ENCODE assay signal across 1 cellular context in genomic region chr17:50425682-50426471, GRCh38.
TF ChIP-seq lines count a peak whose summit lies in the region.

A gene with protein sequence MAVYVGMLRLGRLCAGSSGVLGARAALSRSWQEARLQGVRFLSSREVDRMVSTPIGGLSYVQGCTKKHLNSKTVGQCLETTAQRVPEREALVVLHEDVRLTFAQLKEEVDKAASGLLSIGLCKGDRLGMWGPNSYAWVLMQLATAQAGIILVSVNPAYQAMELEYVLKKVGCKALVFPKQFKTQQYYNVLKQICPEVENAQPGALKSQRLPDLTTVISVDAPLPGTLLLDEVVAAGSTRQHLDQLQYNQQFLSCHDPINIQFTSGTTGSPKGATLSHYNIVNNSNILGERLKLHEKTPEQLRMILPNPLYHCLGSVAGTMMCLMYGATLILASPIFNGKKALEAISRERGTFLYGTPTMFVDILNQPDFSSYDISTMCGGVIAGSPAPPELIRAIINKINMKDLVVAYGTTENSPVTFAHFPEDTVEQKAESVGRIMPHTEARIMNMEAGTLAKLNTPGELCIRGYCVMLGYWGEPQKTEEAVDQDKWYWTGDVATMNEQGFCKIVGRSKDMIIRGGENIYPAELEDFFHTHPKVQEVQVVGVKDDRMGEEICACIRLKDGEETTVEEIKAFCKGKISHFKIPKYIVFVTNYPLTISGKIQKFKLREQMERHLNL (plus strand): TSS chr17:50426218. CDS start chr17:50426262, 44 bp downstream.

TF ChIP-seq in HEK293, 187 proteins besides CTCF, POLR2A, EP300 and RAD21 (continued from another document):
- TF ChIP-seq ZNF518A (tag by site-specific recombination; conservative IDR thresholded peaks at IDR 0.05; ENCODE audit: low read depth) = no peak
- TF ChIP-seq IKZF3 (tag by site-specific recombination; IDR thresholded peaks at IDR 0.05) = 0 out of 2 replicates have a peak, but pooled peaks have one; percentile 28
- TF ChIP-seq HIC1 (tag by site-specific recombination; IDR thresholded peaks at IDR 0.05) = 0 out of 2 replicates have a peak, but pooled peaks have one; percentile 23
- TF ChIP-seq ZNF692 (tag by site-specific recombination; IDR thresholded peaks at IDR 0.05) = peak; percentile 46; the same call in 1 of the 2 replicates
- peak; percentile 56; the same call in 1 of the 2 replicates for TF ChIP-seq ZNF777 (tag by site-specific recombination; IDR thresholded peaks at IDR 0.05; ENCODE audit: borderline replicate concordance)
- TF ChIP-seq HOXC10 (CRISPR knock-in tag; IDR thresholded peaks at IDR 0.05) = no peak
- TF ChIP-seq ZIC2 (tag by site-specific recombination; IDR thresholded peaks at IDR 0.05) = peak; percentile 79
- no peak for TF ChIP-seq ZNF558 (tag by site-specific recombination; IDR thresholded peaks at IDR 0.05)
- TF ChIP-seq ZNF677 (tag by site-specific recombination; IDR thresholded peaks at IDR 0.05) = no peak
- TF ChIP-seq ZNF423 (tag by site-specific recombination; IDR thresholded peaks at IDR 0.05) = peak; percentile 72
- no peak for TF ChIP-seq REPIN1 (tag by site-specific recombination; IDR thresholded peaks at IDR 0.05; ENCODE audit: low read depth)
- TF ChIP-seq ZNF629 (tag by site-specific recombination; IDR thresholded peaks at IDR 0.05) = peak; percentile 19; the same call in 1 of the 2 replicates
- peak; percentile 63; the same call in 1 of the 2 replicates for TF ChIP-seq KLF10 (tag by site-specific recombination; IDR thresholded peaks at IDR 0.05)
- TF ChIP-seq GLIS2 (tag by site-specific recombination; IDR thresholded peaks at IDR 0.05) = peak; percentile 81
- TF ChIP-seq BCL11A (tag by site-specific recombination; IDR thresholded peaks at IDR 0.05; ENCODE audit: low read depth) = 0 out of 2 replicates have a peak, but pooled peaks have one; percentile 32
- TF ChIP-seq ZBTB8A (tag by site-specific recombination; IDR thresholded peaks at IDR 0.05) = peak; percentile 7; the same call in 1 of the 2 replicates
- TF ChIP-seq, protein P1, sequence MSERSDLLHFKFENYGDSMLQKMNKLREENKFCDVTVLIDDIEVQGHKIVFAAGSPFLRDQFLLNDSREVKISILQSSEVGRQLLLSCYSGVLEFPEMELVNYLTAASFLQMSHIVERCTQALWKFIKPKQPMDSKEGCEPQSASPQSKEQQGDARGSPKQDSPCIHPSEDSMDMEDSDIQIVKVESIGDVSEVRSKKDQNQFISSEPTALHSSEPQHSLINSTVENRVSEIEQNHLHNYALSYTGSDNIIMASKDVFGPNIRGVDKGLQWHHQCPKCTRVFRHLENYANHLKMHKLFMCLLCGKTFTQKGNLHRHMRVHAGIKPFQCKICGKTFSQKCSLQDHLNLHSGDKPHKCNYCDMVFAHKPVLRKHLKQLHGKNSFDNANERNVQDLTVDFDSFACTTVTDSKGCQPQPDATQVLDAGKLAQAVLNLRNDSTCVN (tag by site-specific recombination; optimal IDR thresholded peaks at IDR 0.05) = peak; percentile 49
- no peak for TF ChIP-seq ZNF707 (tag by site-specific recombination; IDR thresholded peaks at IDR 0.05)
- TF ChIP-seq, protein P2, sequence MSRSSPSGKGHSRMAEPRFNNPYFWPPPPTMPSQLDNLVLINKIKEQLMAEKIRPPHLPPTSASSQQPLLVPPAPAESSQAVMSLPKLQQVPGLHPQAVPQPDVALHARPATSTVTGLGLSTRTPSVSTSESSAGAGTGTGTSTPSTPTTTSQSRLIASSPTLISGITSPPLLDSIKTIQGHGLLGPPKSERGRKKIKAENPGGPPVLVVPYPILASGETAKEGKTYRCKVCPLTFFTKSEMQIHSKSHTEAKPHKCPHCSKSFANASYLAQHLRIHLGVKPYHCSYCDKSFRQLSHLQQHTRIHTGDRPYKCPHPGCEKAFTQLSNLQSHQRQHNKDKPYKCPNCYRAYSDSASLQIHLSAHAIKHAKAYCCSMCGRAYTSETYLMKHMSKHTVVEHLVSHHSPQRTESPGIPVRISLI (tag by site-specific recombination; IDR thresholded peaks at IDR 0.05) = no peak
- TF ChIP-seq YY1 (tag by site-specific recombination; IDR thresholded peaks at IDR 0.05) = no peak
- TF ChIP-seq ZFP69B (tag by site-specific recombination; IDR thresholded peaks at IDR 0.05) = peak; percentile 69; the same call in 1 of the 2 replicates
- TF ChIP-seq ZXDB (tag by site-specific recombination; IDR thresholded peaks at IDR 0.05) = peak; percentile 21
- peak; percentile 40; the same call in 1 of the 2 replicates for TF ChIP-seq PRDM10 (tag by site-specific recombination; IDR thresholded peaks at IDR 0.05)
- peak; percentile 80 for TF ChIP-seq KLF9 (tag by site-specific recombination; IDR thresholded peaks at IDR 0.05; ENCODE audit: low read depth)
- TF ChIP-seq ZNF202 (tag by site-specific recombination; IDR thresholded peaks at IDR 0.05; ENCODE audit: borderline replicate concordance) = peak; percentile 81; the same call in 1 of the 2 replicates
- TF ChIP-seq, protein P3, sequence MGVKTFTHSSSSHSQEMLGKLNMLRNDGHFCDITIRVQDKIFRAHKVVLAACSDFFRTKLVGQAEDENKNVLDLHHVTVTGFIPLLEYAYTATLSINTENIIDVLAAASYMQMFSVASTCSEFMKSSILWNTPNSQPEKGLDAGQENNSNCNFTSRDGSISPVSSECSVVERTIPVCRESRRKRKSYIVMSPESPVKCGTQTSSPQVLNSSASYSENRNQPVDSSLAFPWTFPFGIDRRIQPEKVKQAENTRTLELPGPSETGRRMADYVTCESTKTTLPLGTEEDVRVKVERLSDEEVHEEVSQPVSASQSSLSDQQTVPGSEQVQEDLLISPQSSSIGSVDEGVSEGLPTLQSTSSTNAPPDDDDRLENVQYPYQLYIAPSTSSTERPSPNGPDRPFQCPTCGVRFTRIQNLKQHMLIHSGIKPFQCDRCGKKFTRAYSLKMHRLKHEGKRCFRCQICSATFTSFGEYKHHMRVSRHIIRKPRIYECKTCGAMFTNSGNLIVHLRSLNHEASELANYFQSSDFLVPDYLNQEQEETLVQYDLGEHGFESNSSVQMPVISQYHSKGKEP (tag by site-specific recombination; IDR thresholded peaks at IDR 0.05) = peak; percentile 35; the same call in 1 of the 2 replicates
- TF ChIP-seq, protein P4, sequence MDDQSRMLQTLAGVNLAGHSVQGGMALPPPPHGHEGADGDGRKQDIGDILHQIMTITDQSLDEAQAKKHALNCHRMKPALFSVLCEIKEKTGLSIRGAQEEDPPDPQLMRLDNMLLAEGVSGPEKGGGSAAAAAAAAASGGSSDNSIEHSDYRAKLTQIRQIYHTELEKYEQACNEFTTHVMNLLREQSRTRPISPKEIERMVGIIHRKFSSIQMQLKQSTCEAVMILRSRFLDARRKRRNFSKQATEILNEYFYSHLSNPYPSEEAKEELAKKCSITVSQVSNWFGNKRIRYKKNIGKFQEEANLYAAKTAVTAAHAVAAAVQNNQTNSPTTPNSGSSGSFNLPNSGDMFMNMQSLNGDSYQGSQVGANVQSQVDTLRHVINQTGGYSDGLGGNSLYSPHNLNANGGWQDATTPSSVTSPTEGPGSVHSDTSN (CRISPR knock-in tag; IDR thresholded peaks at IDR 0.05) = no peak
- 0 out of 2 replicates have a peak, but pooled peaks have one; percentile 28 for TF ChIP-seq WT1 (tag by site-specific recombination; IDR thresholded peaks at IDR 0.05)
- TF ChIP-seq ZNF600 (tag by site-specific recombination; IDR thresholded peaks at IDR 0.05) = peak; percentile 56
- TF ChIP-seq ZNF274 (IDR thresholded peaks at IDR 0.05; ENCODE audit: low read length) = no peak
- TF ChIP-seq ZNF274 (tag by site-specific recombination; IDR thresholded peaks at IDR 0.05; ENCODE audit: borderline replicate concordance) = no peak
- TF ChIP-seq GLI2 (tag by site-specific recombination; IDR thresholded peaks at IDR 0.05; ENCODE audit: borderline replicate concordance, low read depth) = no peak
- peak; percentile 61; the same call in 1 of the 2 replicates for TF ChIP-seq BCL11B (tag by site-specific recombination; IDR thresholded peaks at IDR 0.05; ENCODE audit: low read depth)
